9 cellular contexts compared by ENCODE assay signal in genomic region chr10:27746364-27747095, GRCh38. TPM values are rescaled to one million over a fixed set of nuclear protein-coding genes. Genes with fewer than 3 reads are reported as not detected.
DNase-seq lines count a peak whose midpoint lies in the region; ATAC-seq and TF ChIP-seq lines count a peak whose summit lies in the region.
"Had no signal": no experiment of that assay in that cellular context is flagged by ENCODE, and none has a peak within 500 bp of the region (broad histone marks: within the 10 kb centered on the region; RNA-seq: fewer than 3 reads in every experiment).

No MANE protein-coding gene starts in this region.

- peak overlapping the region; percentile 87 for H3K4me2 ChIP-seq in mesendoderm (ENCODE audit: low read length)

- H3K79me2 ChIP-seq in mesendoderm (ENCODE audit: control insufficient read depth, insufficient read depth, low read length) = no peaks in the 10 kb centered on the region

- no peak overlapping the region for H3K4ac ChIP-seq in mesendoderm (ENCODE audit: low read depth, low read length)

- no peak overlapping the region for H4K8ac ChIP-seq in mesendoderm (ENCODE audit: low read depth, low read length)

- intact Hi-C loops in ascending aorta (cut with DNase I) = no loop called here
- intact Hi-C loops in tibial artery (cut with DNase I; ENCODE audit: low total_unique reads) = loop anchor here (10.0 kb wide), 1 partner anchor 558 kb away; the partner anchor contains the start of gene MPP7

- H3K27me3 ChIP-seq in ascending aorta (no peaks in the 10 kb centered on the region), mesendoderm (ENCODE audit: insufficient read depth, low read length, poor library complexity) (peaks cover 28% of the 10 kb centered on the region), tibial artery (peaks cover 0 to 4% of the 10 kb centered on the region in 2 donors)

- no peak for TF ChIP-seq CTCF in ascending aorta (IDR thresholded peaks at IDR 0.05)
- TF ChIP-seq CTCF in tibial artery (IDR thresholded peaks at IDR 0.05) = no peak

- H2BK120ac ChIP-seq in mesendoderm (ENCODE audit: low read depth, low read length) = no peak overlapping the region

- H3K4me1 ChIP-seq in ascending aorta (peaks cover 0 to 9% of the 10 kb centered on the region in 2 donors), mesendoderm (ENCODE audit: control insufficient read depth, low read depth, low read length) (peaks cover 3% of the 10 kb centered on the region), tibial artery (peaks cover 0 to 34% (median 11%) of the 10 kb centered on the region in 4 donors)

- peak overlapping the region; percentile 55 for H3K9ac ChIP-seq in mesendoderm (ENCODE audit: low read length)

- no peak for ATAC-seq in GM18498 (IDR thresholded peaks at IDR 0.05; ENCODE audit: unreplicated experiment)

- H2AK5ac ChIP-seq in mesendoderm (ENCODE audit: low read length) = no peak overlapping the region

- DNase-seq in activated T-cell treated with anti-CD3 and anti-CD28 coated beads for 48 hours (ENCODE audit: low read depth) (peak; percentile 8), activated T-cell treated with anti-CD3 and anti-CD28 coated beads for 4 hours (no peak), ascending aorta (ENCODE audit: low spot score in 2 of 2) (no peak), mesendoderm (no peak), tibial artery (no peak), NCI-H2029 (lab: John Stamatoyannopoulos, UW) (no peak), DMS53 treated with DMSO at 0.1 percent for 48 hours (lab: John Stamatoyannopoulos, UW; ENCODE audit: unreplicated experiment) (no peak)

- H3K4me3 ChIP-seq in ascending aorta (peak overlapping the region; percentile 50 to 78), mesendoderm (ENCODE audit: low read length) (peak overlapping the region; percentile 48), tibial artery (peak overlapping the region; percentile 63 to 87)

- no peak overlapping the region for H4K5ac ChIP-seq in mesendoderm (ENCODE audit: low read length)

- no peak overlapping the region for H3K18ac ChIP-seq in mesendoderm (ENCODE audit: low read length)

- H3K36me3 ChIP-seq in ascending aorta (no peaks in the 10 kb centered on the region), mesendoderm (ENCODE audit: control insufficient read depth, insufficient read depth, low read length) (no peaks in the 10 kb centered on the region), tibial artery (no peaks in the 10 kb centered on the region)

- H3K27ac ChIP-seq in ascending aorta = peak overlapping the region; percentile 92 to 98
- no peak overlapping the region for H3K27ac ChIP-seq in mesendoderm (ENCODE audit: low read depth, low read length)
- H3K27ac ChIP-seq in tibial artery = peak overlapping the region; percentile 98 to 99

- no CpG with 5 or more reads among the region's 25 CpGs for WGBS in mesendoderm (ENCODE audit: extremely low coverage, insufficient coverage, low lambda C conversion rate)

- H2BK5ac ChIP-seq in mesendoderm (ENCODE audit: low read length) = no peak overlapping the region

- H3K9me3 ChIP-seq in ascending aorta (no peaks in the 10 kb centered on the region), tibial artery (no peaks in the 10 kb centered on the region)

- peak overlapping the region; percentile 71 for H3K56ac ChIP-seq in mesendoderm (ENCODE audit: low read length)

- no peaks in the 10 kb centered on the region for H3K79me1 ChIP-seq in mesendoderm (ENCODE audit: low read length)

- no peak overlapping the region for H2BK15ac ChIP-seq in mesendoderm (replicated peaks; ENCODE audit: low read depth)

- H3K23ac ChIP-seq in mesendoderm (ENCODE audit: low read length) = no peak overlapping the region

RNA-seq across cellular contexts. Expression of gene MKX, which starts 0.9 kb away (rescaled TPM):
- total RNA-seq in ascending aorta = 15.8 TPM
- polyA plus RNA-seq in mesendoderm (2013, experiment 1 of 2) = 1.9 TPM
- 1.8 TPM for polyA plus RNA-seq in mesendoderm (2013, experiment 2 of 2)
- total RNA-seq: mononuclear cell had no signal
